ENCODE assay signal across 12 cellular contexts in genomic region chr11:71977090-71977489, GRCh38. TPM values are rescaled to one million over a fixed set of nuclear protein-coding genes. Genes with fewer than 3 reads are reported as not detected.
A peak's percentile ranks its signal among the peaks of the same experiment; 100 is the strongest.
DNase-seq lines count a peak whose midpoint lies in the region; ATAC-seq and TF ChIP-seq lines count a peak whose summit lies in the region.
"Had no signal": no experiment of that assay in that cellular context is flagged by ENCODE, and none has a peak within 500 bp of the region (broad histone marks: within the 10 kb centered on the region; RNA-seq: fewer than 3 reads in every experiment).

No MANE protein-coding gene starts in this region.

- H4K20me1 ChIP-seq in mammary epithelial cell (ENCODE audit: insufficient read depth, low read length) (no peaks in the 10 kb centered on the region), Karpas-422 (ENCODE audit: insufficient read depth, low read depth, low read length) (peaks cover 6% of the 10 kb centered on the region; the same call in 1 of the 2 replicates)

- no peaks in the 10 kb centered on the region for H3K9me3 ChIP-seq in mammary epithelial cell (replicated peaks; ENCODE audit: insufficient read depth, low read length)
- no peaks in the 10 kb centered on the region for H3K9me3 ChIP-seq in Karpas-422 (ENCODE audit: low read length)
- H3K9me3 ChIP-seq: BLaER1 treated with 17β-estradiol and CSF1 and Interleukin-3, amounts not matched to agents 10 nM and 100 nM had no signal

- CTCF ChIA-PET in MCF 10A (lab: Yijun Ruan, JAX) (interaction anchor here (0.6 to 4.6 kb wide), 53 partner anchors 9 to 714 kb away, joined by 3 to 57 read pairs (median 4); partner anchors contain the start of genes CLPB and IL18BP), mammary epithelial cell (lab: Charles Lee; ENCODE audit: low non-redundant PET) (no interaction called here)

- no peak overlapping the region for H3K27ac ChIP-seq in mammary epithelial cell (ENCODE audit: insufficient read depth, low read depth, low read length)
- peak overlapping the region; percentile 57; the same call in 1 of the 2 replicates for H3K27ac ChIP-seq in Karpas-422 (ENCODE audit: low read length)
- H3K27ac ChIP-seq: BLaER1 treated with 17β-estradiol and CSF1 and Interleukin-3, amounts not matched to agents 10 nM and 100 nM; GM23248 had no signal

- no peak overlapping the region for H3K9ac ChIP-seq in mammary epithelial cell (ENCODE audit: insufficient read depth, low read length)
- H3K9ac ChIP-seq in Karpas-422 (ENCODE audit: low read length), result peak overlapping the region; percentile 21
- H3K9ac ChIP-seq: BLaER1 treated with 17β-estradiol and CSF1 and Interleukin-3, amounts not matched to agents 10 nM and 100 nM; GM23248 had no signal

- H3K9me2 ChIP-seq in Karpas-422 (replicated peaks; ENCODE audit: insufficient read depth, low read length), result no peaks in the 10 kb centered on the region

- 36% methylated on average over 1 of the region's 1 CpG for WGBS in mammary epithelial cell (ENCODE audit: low coverage, missing lambda C conversion rate)

- H3K4me1 Mint-ChIP-seq in MCF 10A (ENCODE audit: insufficient read depth, unreplicated experiment) (no peaks in the 10 kb centered on the region), memory B cell (peaks cover 16% of the 10 kb centered on the region)
- H3K4me1 Mint-ChIP-seq in stimulated activated naive B cell treated with anti-CD40 and anti-IgM and Interleukin-4, amounts not matched to agents 10 μg/mL and 1 μg/mL and 100 μg/mL, for 72 hours, result peaks cover 27 to 46% of the 10 kb centered on the region in 2 donors

- peaks cover 27% of the 10 kb centered on the region for H3K36me3 Mint-ChIP-seq in MCF 10A (ENCODE audit: insufficient read depth, unreplicated experiment)
- H3K36me3 Mint-ChIP-seq in memory B cell, result peaks cover 5% of the 10 kb centered on the region
- peaks cover 50 to 52% of the 10 kb centered on the region in 2 donors for H3K36me3 Mint-ChIP-seq in stimulated activated naive B cell treated with anti-CD40 and anti-IgM and Interleukin-4, amounts not matched to agents 10 μg/mL and 1 μg/mL and 100 μg/mL, for 72 hours
- H3K36me3 Mint-ChIP-seq: CD4-positive, CD25-positive, alpha-beta regulatory T cell had no signal

- H2AFZ ChIP-seq in mammary epithelial cell (ENCODE audit: low read depth, low read length), result no peak overlapping the region
- H2AFZ ChIP-seq in Karpas-422 (ENCODE audit: low read length), result no peak overlapping the region
- H2AFZ ChIP-seq: GM23248 had no signal

- H3K79me2 ChIP-seq in mammary epithelial cell (ENCODE audit: insufficient read depth, low read length), result peaks cover 3% of the 10 kb centered on the region
- peaks cover 20% of the 10 kb centered on the region; the same call in 1 of the 2 replicates for H3K79me2 ChIP-seq in Karpas-422 (ENCODE audit: low read length)

- ATAC-seq in memory B cell (ENCODE audit: low read depth) (no peak), GM18861 (IDR thresholded peaks at IDR 0.05; ENCODE audit: unreplicated experiment) (no peak)
- ATAC-seq in stimulated activated naive B cell treated with anti-CD40 and anti-IgM and Interleukin-4, amounts not matched to agents 10 μg/mL and 1 μg/mL and 100 μg/mL, for 72 hours (replicated peaks), result no peak

- DNase-seq in MCF 10A (ENCODE audit: unreplicated experiment) (no peak), mammary epithelial cell (no peak), Karpas-422 (no peak), memory B cell (ENCODE audit: low spot score in 2 of 2) (no peak), GM19240 (ENCODE audit: insufficient read length, low spot score) (no peak), NCI-H1436 (lab: John Stamatoyannopoulos, UW) (no peak)
- no peak for DNase-seq in stimulated activated naive B cell treated with anti-CD40 and anti-IgM and Interleukin-4, amounts not matched to agents 10 μg/mL and 1 μg/mL and 100 μg/mL, for 72 hours
- DNase-seq: 8988T had no signal

- BruUV-seq in MCF 10A (replicated peaks; lab: Mats Ljungman, UMichigan) (no TSS peak), mammary epithelial cell (replicated peaks; lab: Mats Ljungman, UMichigan) (no TSS peak)

- peaks cover 3% of the 10 kb centered on the region for H3K36me3 ChIP-seq in mammary epithelial cell (ENCODE audit: insufficient read depth, low read length)
- no peaks in the 10 kb centered on the region; the same call in 1 of the 2 replicates for H3K36me3 ChIP-seq in Karpas-422 (ENCODE audit: insufficient read depth, low read length)

- H3K27me3 ChIP-seq in mammary epithelial cell (ENCODE audit: insufficient read depth, low read length) (no peaks in the 10 kb centered on the region), Karpas-422 (ENCODE audit: low read length) (no peaks in the 10 kb centered on the region)
- H3K27me3 ChIP-seq: BLaER1 treated with 17β-estradiol and CSF1 and Interleukin-3, amounts not matched to agents 10 nM and 100 nM had no signal

- intact Hi-C loops in MCF 10A (cut with micrococcal nuclease) (loop anchor here (1.0 to 10.0 kb wide), 4 partner anchors 206 to 454 kb away; no protein-coding TSS in a partner anchor), mammary epithelial cell (cut with micrococcal nuclease) (loop anchor here (1.0 to 5.0 kb wide), 5 partner anchors 115 to 457 kb away; partner anchors contain the start of gene CLPB)

- in situ Hi-C loops in mammary epithelial cell (cut with MboI; ENCODE audit: low sequenced_read_pairs in 2 of 2), result loop anchor here in 1 of 2 donors (5.0 kb wide), 1 partner anchor 455 kb away; the partner anchor contains the start of gene CLPB

- H3K4me2 ChIP-seq in mammary epithelial cell (ENCODE audit: insufficient read depth, low read depth, low read length), result no peak overlapping the region
- H3K4me2 ChIP-seq in Karpas-422 (ENCODE audit: low read depth, low read length, poor library complexity, severe bottlenecking), result peak overlapping the region; percentile 28

- TF ChIP-seq CTCF in MCF 10A (IDR thresholded peaks at IDR 0.05; ENCODE audit: unreplicated experiment) (no peak), mammary epithelial cell (conservative IDR thresholded peaks at IDR 0.05 in 1 of 2, IDR thresholded peaks at IDR 0.05 in 1 of 2; ENCODE audit: extremely low read depth in 1 of 2, insufficient read depth in 1 of 2, low read depth in 1 of 2, low read length in 2 of 2) (no peak)

- no peaks in the 10 kb centered on the region for H3K4me1 ChIP-seq in mammary epithelial cell (ENCODE audit: insufficient read depth, low read length)
- H3K4me1 ChIP-seq in Karpas-422 (ENCODE audit: low read length), result peaks cover 24% of the 10 kb centered on the region

- dilution Hi-C loops in mammary epithelial cell (cut with HindIII; ENCODE audit: low sequenced_read_pairs), result no loop called here

- H3K4me3 Mint-ChIP-seq in MCF 10A (ENCODE audit: unreplicated experiment) (no peak overlapping the region), memory B cell (no peak overlapping the region)
- peak overlapping the region in 1 of 2 donors; percentile 25 for H3K4me3 Mint-ChIP-seq in stimulated activated naive B cell treated with anti-CD40 and anti-IgM and Interleukin-4, amounts not matched to agents 10 μg/mL and 1 μg/mL and 100 μg/mL, for 72 hours
- H3K4me3 Mint-ChIP-seq: CD4-positive, CD25-positive, alpha-beta regulatory T cell had no signal

- peak overlapping the region; percentile 39 for H3K27ac Mint-ChIP-seq in MCF 10A (ENCODE audit: low read depth, unreplicated experiment)
- H3K27ac Mint-ChIP-seq in memory B cell, result peak overlapping the region; percentile 88
- peak overlapping the region; percentile 66 for H3K27ac Mint-ChIP-seq in stimulated activated naive B cell treated with anti-CD40 and anti-IgM and Interleukin-4, amounts not matched to agents 10 μg/mL and 1 μg/mL and 100 μg/mL, for 72 hours

- no peaks in the 10 kb centered on the region for H3K9me3 Mint-ChIP-seq in MCF 10A (ENCODE audit: unreplicated experiment)
- no peaks in the 10 kb centered on the region for H3K9me3 Mint-ChIP-seq in memory B cell
- no peaks in the 10 kb centered on the region for H3K9me3 Mint-ChIP-seq in stimulated activated naive B cell treated with anti-CD40 and anti-IgM and Interleukin-4, amounts not matched to agents 10 μg/mL and 1 μg/mL and 100 μg/mL, for 72 hours
- H3K9me3 Mint-ChIP-seq: CD4-positive, CD25-positive, alpha-beta regulatory T cell had no signal

- POLR2A ChIA-PET in MCF 10A (lab: Yijun Ruan, JAX), result interaction anchor here (0.7 to 1.2 kb wide), 3 partner anchors 10 to 1416 kb away, joined by 3 to 4 read pairs (median 3); no protein-coding TSS in a partner anchor

- no peak overlapping the region for H3K4me3 ChIP-seq in mammary epithelial cell (replicated peaks in 1 of 3; ENCODE audit: insufficient read depth in 1 of 3, low read depth in 2 of 3, low read length in 3 of 3)
- H3K4me3 ChIP-seq in Karpas-422 (ENCODE audit: low read length), result no peak overlapping the region
- H3K4me3 ChIP-seq: BLaER1 treated with 17β-estradiol and CSF1 and Interleukin-3, amounts not matched to agents 10 nM and 100 nM; GM23248 had no signal

- H3K27me3 Mint-ChIP-seq in MCF 10A (ENCODE audit: insufficient read depth, unreplicated experiment) (no peaks in the 10 kb centered on the region), memory B cell (no peaks in the 10 kb centered on the region)
- H3K27me3 Mint-ChIP-seq in stimulated activated naive B cell treated with anti-CD40 and anti-IgM and Interleukin-4, amounts not matched to agents 10 μg/mL and 1 μg/mL and 100 μg/mL, for 72 hours, result no peaks in the 10 kb centered on the region
- H3K27me3 Mint-ChIP-seq: CD4-positive, CD25-positive, alpha-beta regulatory T cell had no signal

RNA-seq across cellular contexts. Expression of gene IL18BP, which starts 21.6 kb away (rescaled TPM):
- 5.1 and 8.2 TPM in 2 replicates for total RNA-seq in MCF 10A (2022)
- 1 to 10 TPM; 2.7 to 6.2 TPM for total RNA-seq in mammary epithelial cell
- 1.3 TPM for polyA plus RNA-seq in mammary epithelial cell
- polyA minus RNA-seq in mammary epithelial cell, result 13.1 TPM
- total RNA-seq in Karpas-422 (2014; rRNA removed; shearing (Covaris generic); ENCODE audit: low replicate concordance), result 5.4 and 6.2 TPM in 2 replicates

RNA-seq across cellular contexts. Expression of gene RNF121, which starts 48.2 kb away (rescaled TPM):
- 27.8 and 29.8 TPM in 2 replicates for total RNA-seq in MCF 10A (2022)
- 10 to 100 TPM; 32.2 to 33.9 TPM for total RNA-seq in mammary epithelial cell
- polyA plus RNA-seq in mammary epithelial cell, result 41.6 TPM
- polyA minus RNA-seq in mammary epithelial cell, result 78.1 TPM
- 12.0 and 18.5 TPM in 2 replicates for total RNA-seq in Karpas-422 (2014; rRNA removed; shearing (Covaris generic); ENCODE audit: low replicate concordance)

RNA-seq across cellular contexts. Expression of gene XNDC1N, which starts 48.7 kb away (rescaled TPM):
- 5.9 and 8.4 TPM in 2 replicates for total RNA-seq in MCF 10A (2022)
- total RNA-seq in mammary epithelial cell, result 1 to 10 TPM; 5.5 to 9.7 TPM
- 2.6 TPM for polyA plus RNA-seq in mammary epithelial cell
- 9.7 TPM for polyA minus RNA-seq in mammary epithelial cell
- 10.9 and 11.6 TPM in 2 replicates for total RNA-seq in Karpas-422 (2014; rRNA removed; shearing (Covaris generic); ENCODE audit: low replicate concordance)
